ENCODE assay signal across 13 cellular contexts in genomic region chr12:24177889-24178288, GRCh38.
DNase-seq lines count a peak whose midpoint lies in the region; ATAC-seq, FAIRE-seq and TF ChIP-seq lines count a peak whose summit lies in the region.
"Had no signal": no experiment of that assay in that cellular context is flagged by ENCODE, and none has a peak within 500 bp of the region (broad histone marks: within the 10 kb centered on the region; RNA-seq: fewer than 3 reads in every experiment).

No MANE protein-coding gene starts in this region.

- no peaks in the 10 kb centered on the region for H3K9me3 Mint-ChIP-seq in endothelial cell (ENCODE audit: unreplicated experiment)
- H3K9me3 Mint-ChIP-seq: endodermal cell had no signal

- H3K27me3 Mint-ChIP-seq in endothelial cell (ENCODE audit: unreplicated experiment): no peaks in the 10 kb centered on the region

- no peak overlapping the region for H3K4me3 Mint-ChIP-seq in endothelial cell (ENCODE audit: unreplicated experiment)
- H3K4me3 Mint-ChIP-seq: endodermal cell had no signal

- ATAC-seq in GM19467 (IDR thresholded peaks at IDR 0.05; ENCODE audit: unreplicated experiment) (peak; percentile 69), HG02943 (IDR thresholded peaks at IDR 0.05; ENCODE audit: low read depth, unreplicated experiment) (peak; percentile 77), HG03571 (IDR thresholded peaks at IDR 0.05; ENCODE audit: unreplicated experiment) (peak; percentile 91), Right ventricle myocardium inferior (no peak)

- TF ChIP-seq CTCF in endothelial cell (IDR thresholded peaks at IDR 0.05; ENCODE audit: unreplicated experiment): no peak

- no peaks in the 10 kb centered on the region for H3K36me3 Mint-ChIP-seq in endothelial cell (ENCODE audit: low read depth, unreplicated experiment)

- H3K4me1 Mint-ChIP-seq in endothelial cell (ENCODE audit: unreplicated experiment): no peaks in the 10 kb centered on the region

- intact Hi-C loops in Right ventricle myocardium inferior (cut with DNase I): no loop called here

- no peak for DNase-seq in GM18507 (ENCODE audit: extremely low spot score, insufficient read length, low read depth)
- no peak for DNase-seq in stimulated activated CD4-positive, alpha-beta T cell treated with anti-CD3 and anti-CD28 coated beads, Interleukin-2, amount 100 ng/mL, for 48 hours
- no peak for DNase-seq in cortex of kidney (lab: John Stamatoyannopoulos, UW)
- no peak for DNase-seq in Right ventricle myocardium inferior (ENCODE audit: missing footprints)
- DNase-seq in endothelial cell (ENCODE audit: low spot score): no peak
- DNase-seq: endodermal cell, MG63, T-helper 9 cell, trophoblast cell had no signal

- no peak overlapping the region for H3K27ac Mint-ChIP-seq in endothelial cell (ENCODE audit: unreplicated experiment)
- H3K27ac Mint-ChIP-seq: endodermal cell had no signal

- FAIRE-seq in GM18507 (lab: Jason Lieb, UNC): peak; percentile 64
- FAIRE-seq: G401.6 had no signal
